Comparison of ENCODE assay signal across 1 cellular context in the genomic region with DNA sequence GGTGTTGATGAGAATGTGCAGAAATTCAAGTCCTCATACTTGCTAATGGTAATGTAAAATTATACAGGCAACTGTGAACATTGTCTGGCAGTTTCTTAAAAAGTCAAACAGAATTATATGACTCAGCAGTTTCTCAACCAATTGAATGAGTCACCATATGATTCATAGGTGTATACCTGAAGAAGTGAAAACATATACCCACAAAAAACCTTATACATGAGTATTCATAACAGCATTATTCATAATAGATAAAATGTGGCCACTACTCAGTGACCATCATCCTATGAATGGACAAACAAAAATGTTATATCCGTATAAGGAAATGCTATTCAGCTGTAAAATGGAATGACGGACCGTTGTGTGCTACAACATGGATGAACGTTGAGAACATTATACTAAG.
TF ChIP-seq lines count a peak whose summit lies in the region.

No MANE protein-coding gene starts in this region.

TF ChIP-seq in SK-N-SH treated with all-trans-retinoic acid at 6 μM for 48 hours, 23 proteins besides CTCF, POLR2A, EP300 and RAD21 (continued from another document):
- TF ChIP-seq ISL1 (CRISPR knock-in tag; IDR thresholded peaks at IDR 0.05) = no peak
